In the genomic region with DNA sequence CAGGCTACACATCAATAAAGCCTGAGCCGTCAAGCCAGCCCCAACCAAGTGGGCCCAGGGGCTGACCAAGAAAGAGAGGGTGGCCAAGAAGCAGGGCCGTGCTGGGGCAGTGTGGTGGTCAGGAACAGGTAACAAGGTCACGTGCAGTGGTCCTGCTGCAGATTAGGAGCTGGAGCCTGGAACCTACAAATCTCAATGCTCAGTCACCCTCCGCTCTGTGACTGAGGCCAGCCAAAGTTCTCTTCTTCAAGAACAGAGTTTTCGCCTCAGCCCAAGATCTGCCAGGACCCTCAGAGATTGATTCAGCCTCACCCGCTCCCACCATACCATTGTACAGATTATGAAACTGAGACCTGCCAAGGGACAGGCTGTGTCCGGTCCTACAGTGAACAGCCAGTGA, we compare ENCODE assay signal across 18 cellular contexts. TPM values are rescaled to one million over a fixed set of nuclear protein-coding genes. Genes with fewer than 3 reads are reported as not detected.
DNase-seq lines count a peak whose midpoint lies in the region; ATAC-seq, FAIRE-seq and TF ChIP-seq lines count a peak whose summit lies in the region.
"Had no signal": no experiment of that assay in that cellular context is flagged by ENCODE, and none has a peak within 500 bp of the region (broad histone marks: within the 10 kb centered on the region; RNA-seq: fewer than 3 reads in every experiment).

No MANE protein-coding gene starts in this region.

- peaks cover 14% of the 10 kb centered on the region for H3K27me3 Mint-ChIP-seq in activated T-helper 1 cell treated with anti-CD3 and anti-CD28 coated beads, Interleukin-12 subunit alpha, Interleukin-12 subunit beta, Interleukin-2, Interleukin-4 antibody, amounts not matched to agents 30 ng/mL and 10 ng/mL and 1 ng/mL, durations not matched to agents 14 hours and 24 hours and 36 hours (ENCODE audit: insufficient read depth)
- H3K27me3 Mint-ChIP-seq in activated naive CD8-positive, alpha-beta T cell treated with anti-CD3 and anti-CD28 coated beads for 36 hours = peaks cover 7% of the 10 kb centered on the region

- H3K27ac Mint-ChIP-seq in activated T-helper 1 cell treated with anti-CD3 and anti-CD28 coated beads, Interleukin-12 subunit alpha, Interleukin-12 subunit beta, Interleukin-2, Interleukin-4 antibody, amounts not matched to agents 30 ng/mL and 10 ng/mL and 1 ng/mL, durations not matched to agents 14 hours and 24 hours and 36 hours = no peak overlapping the region
- no peak overlapping the region for H3K27ac Mint-ChIP-seq in activated naive CD8-positive, alpha-beta T cell treated with anti-CD3 and anti-CD28 coated beads for 36 hours
- H3K27ac Mint-ChIP-seq: CD4-positive, alpha-beta memory T cell had no signal

- no peak overlapping the region; the same call in 1 of the 2 replicates for H3K4me2 ChIP-seq in HepG2 (ENCODE audit: low read depth, low read length)
- peak overlapping the region; percentile 74 for H3K4me2 ChIP-seq in mammary epithelial cell (ENCODE audit: insufficient read depth, low read depth, low read length)
- no peak overlapping the region for H3K4me2 ChIP-seq in trophoblast cell (ENCODE audit: low read length)

- H3K79me2 ChIP-seq in HepG2 (ENCODE audit: insufficient read depth, low read length) = no peaks in the 10 kb centered on the region
- H3K79me2 ChIP-seq in mammary epithelial cell (ENCODE audit: insufficient read depth, low read length) = no peaks in the 10 kb centered on the region
- peaks cover 13% of the 10 kb centered on the region for H3K79me2 ChIP-seq in trophoblast cell (ENCODE audit: control insufficient read depth, insufficient read depth, low read length, poor library complexity)

- no peak overlapping the region for H3K27ac ChIP-seq in HepG2 (ENCODE audit: extremely low read length, insufficient read depth, low read length)
- no peak overlapping the region for H3K27ac ChIP-seq in right lobe of liver
- no peak overlapping the region for H3K27ac ChIP-seq in mammary epithelial cell (ENCODE audit: insufficient read depth, low read depth, low read length)
- H3K27ac ChIP-seq in trophoblast cell (ENCODE audit: low read depth, low read length) = peak overlapping the region; percentile 83

- intact Hi-C loops in HepG2 (cut with micrococcal nuclease; ENCODE audit: unreplicated experiment) = no loop called here
- intact Hi-C loops in right lobe of liver (cut with DNase I) = no loop called here
- intact Hi-C loops in mammary epithelial cell (cut with micrococcal nuclease) = no loop called here
- intact Hi-C loops in activated T-helper 1 cell treated with anti-CD3 and anti-CD28 coated beads, Interleukin-12 subunit alpha, Interleukin-12 subunit beta, Interleukin-2, Interleukin-4 antibody, amounts not matched to agents 30 ng/mL and 10 ng/mL and 1 ng/mL, durations not matched to agents 14 hours and 24 hours and 36 hours (cut with micrococcal nuclease) = no loop called here

- no peaks in the 10 kb centered on the region for H3K36me3 Mint-ChIP-seq in activated T-helper 1 cell treated with anti-CD3 and anti-CD28 coated beads, Interleukin-12 subunit alpha, Interleukin-12 subunit beta, Interleukin-2, Interleukin-4 antibody, amounts not matched to agents 30 ng/mL and 10 ng/mL and 1 ng/mL, durations not matched to agents 14 hours and 24 hours and 36 hours (ENCODE audit: low read depth)
- H3K36me3 Mint-ChIP-seq in activated naive CD8-positive, alpha-beta T cell treated with anti-CD3 and anti-CD28 coated beads for 36 hours = no peaks in the 10 kb centered on the region
- H3K36me3 Mint-ChIP-seq: CD4-positive, alpha-beta memory T cell had no signal

- no peak overlapping the region for H4K12ac ChIP-seq in trophoblast cell (ENCODE audit: low read depth, low read length)

- peak overlapping the region; percentile 85 for H2BK5ac ChIP-seq in trophoblast cell (ENCODE audit: low read depth, low read length, poor library complexity)

- dilution Hi-C loops in mammary epithelial cell (cut with HindIII; ENCODE audit: low sequenced_read_pairs) = no loop called here

- H3K18ac ChIP-seq in trophoblast cell (ENCODE audit: low read length) = peak overlapping the region; percentile 50

- ATAC-seq in HepG2 (no peak), right lobe of liver (no peak)

- no peak for TF ChIP-seq RAD21 in HepG2 (CRISPR knock-in tag; IDR thresholded peaks at IDR 0.05)

- peak overlapping the region; percentile 84 for H2BK120ac ChIP-seq in trophoblast cell (ENCODE audit: insufficient read depth, low read length, poor library complexity)

- WGBS in HepG2 (ENCODE audit: low lambda C conversion rate) = 57% methylated on average over 7 of the region's 7 CpGs
- 63% methylated on average over 2 of the region's 7 CpGs for WGBS in right lobe of liver (ENCODE audit: insufficient coverage, low coverage, low lambda C conversion rate, missing lambda C conversion rate)
- WGBS in mammary epithelial cell (ENCODE audit: low coverage, missing lambda C conversion rate) = 59% methylated on average over 6 of the region's 7 CpGs
- WGBS in trophoblast cell (ENCODE audit: extremely low coverage, insufficient coverage, insufficient read length) = no CpG with 5 or more reads among the region's 7 CpGs

- no peaks in the 10 kb centered on the region for H3K9me3 ChIP-seq in HepG2 (ENCODE audit: low read length)
- H3K9me3 ChIP-seq in right lobe of liver = no peaks in the 10 kb centered on the region
- no peaks in the 10 kb centered on the region for H3K9me3 ChIP-seq in mammary epithelial cell (replicated peaks; ENCODE audit: insufficient read depth, low read length)
- H3K9me3 ChIP-seq in trophoblast cell (ENCODE audit: insufficient read depth, low read depth, low read length) = no peaks in the 10 kb centered on the region
- H3K9me3 ChIP-seq: BE2C, HAP-1 had no signal

- no peak for FAIRE-seq in HepG2 (lab: Jason Lieb, UNC)
- FAIRE-seq: GM12892, GM19239, H1 had no signal

- H2AFZ ChIP-seq in HepG2 (ENCODE audit: low read length) (no peak overlapping the region), mammary epithelial cell (ENCODE audit: low read depth, low read length) (peak overlapping the region; percentile 85), trophoblast cell (ENCODE audit: insufficient read depth, low read length, poor library complexity) (no peak overlapping the region)

- H3K14ac ChIP-seq in trophoblast cell (ENCODE audit: low read length) = peak overlapping the region; percentile 70

- H3K79me1 ChIP-seq in trophoblast cell (ENCODE audit: low read length) = peaks cover 36% of the 10 kb centered on the region

- H3K27me3 ChIP-seq in HepG2 (ENCODE audit: control insufficient read depth in 1 of 2, insufficient read depth in 2 of 2, low read length in 2 of 2) (peaks cover 6 to 49% of the 10 kb centered on the region in 2 experiments; a peak in 3 of 5 replicates), right lobe of liver (no peaks in the 10 kb centered on the region), mammary epithelial cell (ENCODE audit: insufficient read depth, low read length) (no peaks in the 10 kb centered on the region), trophoblast cell (ENCODE audit: insufficient read depth, low read length) (no peaks in the 10 kb centered on the region)
- H3K27me3 ChIP-seq: BE2C had no signal

- H4K8ac ChIP-seq in trophoblast cell (ENCODE audit: low read depth, low read length) = peak overlapping the region; percentile 63

- H3K9ac ChIP-seq in HepG2 (ENCODE audit: insufficient read depth, low read depth, low read length) (no peak overlapping the region), mammary epithelial cell (ENCODE audit: insufficient read depth, low read length) (no peak overlapping the region), trophoblast cell (ENCODE audit: low read length) (peak overlapping the region; percentile 35)

- no peaks in the 10 kb centered on the region for H4K20me1 ChIP-seq in HepG2 (ENCODE audit: insufficient read depth, low read length)
- no peaks in the 10 kb centered on the region for H4K20me1 ChIP-seq in mammary epithelial cell (ENCODE audit: insufficient read depth, low read length)

- H3K4me1 Mint-ChIP-seq in activated T-helper 1 cell treated with anti-CD3 and anti-CD28 coated beads, Interleukin-12 subunit alpha, Interleukin-12 subunit beta, Interleukin-2, Interleukin-4 antibody, amounts not matched to agents 30 ng/mL and 10 ng/mL and 1 ng/mL, durations not matched to agents 14 hours and 24 hours and 36 hours (ENCODE audit: low read depth) = peaks cover 13% of the 10 kb centered on the region
- H3K4me1 Mint-ChIP-seq in activated naive CD8-positive, alpha-beta T cell treated with anti-CD3 and anti-CD28 coated beads for 36 hours = peaks cover 13% of the 10 kb centered on the region

- H3K9me3 Mint-ChIP-seq in activated T-helper 1 cell treated with anti-CD3 and anti-CD28 coated beads, Interleukin-12 subunit alpha, Interleukin-12 subunit beta, Interleukin-2, Interleukin-4 antibody, amounts not matched to agents 30 ng/mL and 10 ng/mL and 1 ng/mL, durations not matched to agents 14 hours and 24 hours and 36 hours = no peaks in the 10 kb centered on the region
- no peaks in the 10 kb centered on the region for H3K9me3 Mint-ChIP-seq in activated naive CD8-positive, alpha-beta T cell treated with anti-CD3 and anti-CD28 coated beads for 36 hours
- H3K9me3 Mint-ChIP-seq: CD4-positive, alpha-beta memory T cell had no signal

- CTCF ChIA-PET in HepG2 (lab: Yijun Ruan, JAX; ENCODE audit: low intra/inter-chr PET ratio, low total read pairs) (no interaction called here), mammary epithelial cell (lab: Charles Lee; ENCODE audit: low non-redundant PET) (no interaction called here)

- in situ Hi-C loops in HepG2 (cut with HindIII; ENCODE audit: extremely low pct_ligation_motif_present, low pct_unique_long_range_greater_than_20kb) (no loop called here), mammary epithelial cell (cut with MboI; ENCODE audit: low sequenced_read_pairs in 2 of 2) (loop anchor here in 1 of 2 donors (25.0 kb wide), 2 partner anchors 358 to 708 kb away; a partner anchor contains a TSS)

- H3K4ac ChIP-seq in trophoblast cell (ENCODE audit: low read depth, low read length) = peak overlapping the region; percentile 59

- POLR2A ChIA-PET in HepG2 (lab: Yijun Ruan, JAX) = no interaction called here

- no peak overlapping the region for H3K4me3 ChIP-seq in HepG2 (replicated peaks in 1 of 3; ENCODE audit: insufficient read depth in 1 of 3, low read depth in 2 of 3, low read length in 3 of 3)
- H3K4me3 ChIP-seq in right lobe of liver = no peak overlapping the region
- H3K4me3 ChIP-seq in mammary epithelial cell (replicated peaks in 1 of 3; ENCODE audit: insufficient read depth in 1 of 3, low read depth in 2 of 3, low read length in 3 of 3) = no peak overlapping the region
- H3K4me3 ChIP-seq in trophoblast cell (ENCODE audit: low read depth, low read length) = no peak overlapping the region
- H3K4me3 ChIP-seq: HAP-1 had no signal

- peak overlapping the region; percentile 90 for H2BK12ac ChIP-seq in trophoblast cell (ENCODE audit: low read length)

- peak overlapping the region; percentile 90 for H4K91ac ChIP-seq in trophoblast cell (ENCODE audit: low read depth, low read length)

- no peak overlapping the region for H3K4me3 Mint-ChIP-seq in activated T-helper 1 cell treated with anti-CD3 and anti-CD28 coated beads, Interleukin-12 subunit alpha, Interleukin-12 subunit beta, Interleukin-2, Interleukin-4 antibody, amounts not matched to agents 30 ng/mL and 10 ng/mL and 1 ng/mL, durations not matched to agents 14 hours and 24 hours and 36 hours
- H3K4me3 Mint-ChIP-seq in activated naive CD8-positive, alpha-beta T cell treated with anti-CD3 and anti-CD28 coated beads for 36 hours = no peak overlapping the region
- H3K4me3 Mint-ChIP-seq: CD4-positive, alpha-beta memory T cell had no signal

- BruUV-seq in HepG2 (replicated peaks; lab: Mats Ljungman, UMichigan) (no TSS peak), mammary epithelial cell (replicated peaks; lab: Mats Ljungman, UMichigan) (no TSS peak)

- peak overlapping the region; percentile 84 for H2AK5ac ChIP-seq in trophoblast cell (ENCODE audit: low read length)

- H3K23ac ChIP-seq in trophoblast cell (ENCODE audit: low read length) = no peak overlapping the region

- no peak for TF ChIP-seq POLR2A in HepG2 (IDR thresholded peaks at IDR 0.05; ENCODE audit: insufficient read depth in 1 of 2, low read depth in 2 of 2, low read length in 2 of 2)
- no peak for TF ChIP-seq POLR2A in right lobe of liver (IDR thresholded peaks at IDR 0.05)

- H3K36me3 ChIP-seq in HepG2 (replicated peaks in 1 of 2; ENCODE audit: control insufficient read depth in 1 of 2, insufficient read depth in 2 of 2, low read length in 2 of 2) = no peaks in the 10 kb centered on the region
- H3K36me3 ChIP-seq in right lobe of liver = no peaks in the 10 kb centered on the region
- no peaks in the 10 kb centered on the region for H3K36me3 ChIP-seq in mammary epithelial cell (ENCODE audit: insufficient read depth, low read length)
- peaks cover 0 to 5% of the 10 kb centered on the region in 2 experiments for H3K36me3 ChIP-seq in trophoblast cell (ENCODE audit: control insufficient read depth in 1 of 2, insufficient read depth in 2 of 2, low read length in 2 of 2)
- H3K36me3 ChIP-seq: BE2C, HAP-1 had no signal

- peaks cover 26% of the 10 kb centered on the region for H3K4me1 ChIP-seq in HepG2 (ENCODE audit: insufficient read depth, low read length)
- H3K4me1 ChIP-seq in right lobe of liver = no peaks in the 10 kb centered on the region
- H3K4me1 ChIP-seq in mammary epithelial cell (ENCODE audit: insufficient read depth, low read length) = peaks cover 60% of the 10 kb centered on the region
- peaks cover 39 to 50% of the 10 kb centered on the region in 2 experiments for H3K4me1 ChIP-seq in trophoblast cell (ENCODE audit: control insufficient read depth in 1 of 2, insufficient read depth in 2 of 2, low read length in 2 of 2)
- H3K4me1 ChIP-seq: BE2C, HAP-1 had no signal

- no peak for TF ChIP-seq CTCF in HepG2 (CRISPR knock-in tag; IDR thresholded peaks at IDR 0.05)
- TF ChIP-seq CTCF in right lobe of liver (IDR thresholded peaks at IDR 0.05) = no peak
- TF ChIP-seq CTCF in mammary epithelial cell (conservative IDR thresholded peaks at IDR 0.05 in 1 of 2, IDR thresholded peaks at IDR 0.05 in 1 of 2; ENCODE audit: extremely low read depth in 1 of 2, insufficient read depth in 1 of 2, low read depth in 1 of 2, low read length in 2 of 2) = no peak

- TF ChIP-seq EP300 in HepG2 (IDR thresholded peaks at IDR 0.05; ENCODE audit: low read depth in 2 of 2, low read length in 2 of 2) (no peak), HepG2 (CRISPR knock-in tag; IDR thresholded peaks at IDR 0.05; ENCODE audit: borderline replicate concordance) (no peak)

- DNase-seq in HepG2 (ENCODE audit: low spot score) (no peak), right lobe of liver (no peak), mammary epithelial cell (no peak), trophoblast cell (peak in 1 of 2 donors; percentile 6), cortex of kidney (lab: John Stamatoyannopoulos, UW) (no peak)
- no peak for DNase-seq in activated T-cell treated with anti-CD3 and anti-CD28 coated beads, Interleukin-2, amount 50 U/mL, for 1 hour
- DNase-seq in activated T-helper 1 cell treated with anti-CD3 and anti-CD28 coated beads, Interleukin-12 subunit alpha, Interleukin-12 subunit beta, Interleukin-2, Interleukin-4 antibody, amounts not matched to agents 30 ng/mL and 10 ng/mL and 1 ng/mL, durations not matched to agents 14 hours and 24 hours and 36 hours (ENCODE audit: low spot score) = no peak
- DNase-seq in activated naive CD8-positive, alpha-beta T cell treated with anti-CD3 and anti-CD28 coated beads for 36 hours = no peak
- DNase-seq: BE2C; CD4-positive, alpha-beta memory T cell; DND-41; GDM1 had no signal

RNA-seq across cellular contexts. Expression of a gene that starts 26.9 kb away (rescaled TPM):
- total RNA-seq in HepG2 (2016; rRNA removed; fragmentation: Illumina TruSeq; extraction: Trizol) (0.32 TPM in 1 of 2 replicates, not detected in the other), right lobe of liver (not detected), mammary epithelial cell (10 to 100 TPM; 16.0 to 45.0 TPM)
- total RNA-seq in HepG2 (2016; cell fraction: cytosol; rRNA removed; fragmentation: Illumina TruSeq; extraction: Trizol; ENCODE audit: low read depth) = not detected in 2 replicates
- 0.07 and 0.17 TPM in 2 replicates for total RNA-seq in HepG2 (2016; cell fraction: insoluble cytoplasmic fraction; rRNA removed; fragmentation: Illumina TruSeq; extraction: Trizol)
- total RNA-seq in HepG2 (2016; cell fraction: membrane; rRNA removed; fragmentation: Illumina TruSeq; extraction: Trizol) = not detected in 2 replicates
- not detected in 2 replicates for total RNA-seq in HepG2 (2016; cell fraction: nucleus; rRNA removed; fragmentation: Illumina TruSeq; extraction: Trizol)
- polyA plus RNA-seq in HepG2 (2011; rRNA removed) (0.04 and 0.13 TPM in 2 replicates), mammary epithelial cell (13.0 TPM)
- polyA plus RNA-seq in HepG2 (2011; cell fraction: cytosol; rRNA removed) = 0.05 TPM in 2 replicates
- polyA plus RNA-seq in HepG2 (2011; cell fraction: nucleus; rRNA removed) = 0.16 TPM in 1 of 2 replicates, not detected in the other
- polyA plus RNA-seq in HepG2 (2012) = 0.09 and 0.36 TPM in 2 replicates
- not detected in 2 replicates for polyA plus RNA-seq in HepG2 (2016; cell fraction: cytosol; fragmentation: Illumina TruSeq; extraction: Trizol; ENCODE audit: low read depth)
- polyA plus RNA-seq in HepG2 (2016; cell fraction: insoluble cytoplasmic fraction; fragmentation: Illumina TruSeq; extraction: Trizol; ENCODE audit: low read depth) = not detected in 2 replicates
- not detected in 2 replicates for polyA plus RNA-seq in HepG2 (2016; cell fraction: membrane; fragmentation: Illumina TruSeq; extraction: Trizol; ENCODE audit: low read depth)
- not detected in 2 replicates for polyA plus RNA-seq in HepG2 (2016; cell fraction: nucleus; fragmentation: Illumina TruSeq; extraction: Trizol; ENCODE audit: insufficient read depth, low read depth)
- polyA minus RNA-seq in HepG2 (2011; rRNA and poly(A)+ RNA removed; ENCODE audit: low replicate concordance) = 0.86 and 2.8 TPM in 2 replicates
- polyA minus RNA-seq in HepG2 (2011; cell fraction: cytosol; rRNA and poly(A)+ RNA removed) = not detected in 2 replicates
- polyA minus RNA-seq in HepG2 (2011; cell fraction: nucleus; rRNA and poly(A)+ RNA removed) = not detected in 2 replicates
- polyA minus RNA-seq in mammary epithelial cell = 14.2 TPM
- polyA plus RNA-seq in trophoblast cell (2013) = 11.9 and 13.4 TPM in 2 replicates
- total RNA-seq in activated T-helper 1 cell treated with anti-CD3 and anti-CD28 coated beads, Interleukin-12 subunit alpha, Interleukin-12 subunit beta, Interleukin-2, Interleukin-4 antibody, amounts not matched to agents 30 ng/mL and 10 ng/mL and 1 ng/mL, durations not matched to agents 14 hours and 24 hours and 36 hours = 0.21 TPM in 1 of 2 replicates, not detected in the other
- total RNA-seq in activated naive CD8-positive, alpha-beta T cell treated with anti-CD3 and anti-CD28 coated beads for 36 hours = not detected
- total RNA-seq: A172; CD4-positive, alpha-beta memory T cell; HT1080 had no signal
- polyA plus RNA-seq: CD4-positive, alpha-beta memory T cell had no signal

RNA-seq across cellular contexts. Expression of a gene that starts 52.5 kb away (rescaled TPM):
- total RNA-seq in HepG2 (2016; rRNA removed; fragmentation: Illumina TruSeq; extraction: Trizol) = 2.7 and 4.2 TPM in 2 replicates
- 1.7 and 2.0 TPM in 2 replicates for total RNA-seq in HepG2 (2016; cell fraction: cytosol; rRNA removed; fragmentation: Illumina TruSeq; extraction: Trizol; ENCODE audit: low read depth)
- 2.9 and 3.6 TPM in 2 replicates for total RNA-seq in HepG2 (2016; cell fraction: insoluble cytoplasmic fraction; rRNA removed; fragmentation: Illumina TruSeq; extraction: Trizol)
- total RNA-seq in HepG2 (2016; cell fraction: membrane; rRNA removed; fragmentation: Illumina TruSeq; extraction: Trizol) = 3.1 and 4.7 TPM in 2 replicates
- total RNA-seq in HepG2 (2016; cell fraction: nucleus; rRNA removed; fragmentation: Illumina TruSeq; extraction: Trizol) = 1.5 and 1.9 TPM in 2 replicates
- 2.8 and 3.0 TPM in 2 replicates for polyA plus RNA-seq in HepG2 (2011; rRNA removed)
- polyA plus RNA-seq in HepG2 (2011; cell fraction: cytosol; rRNA removed) = 0.67 and 1.2 TPM in 2 replicates
- polyA plus RNA-seq in HepG2 (2011; cell fraction: nucleus; rRNA removed) = 0.55 and 0.76 TPM in 2 replicates
- 1.3 and 1.6 TPM in 2 replicates for polyA plus RNA-seq in HepG2 (2012)
- 0.55 and 0.58 TPM in 2 replicates for polyA plus RNA-seq in HepG2 (2016; cell fraction: cytosol; fragmentation: Illumina TruSeq; extraction: Trizol; ENCODE audit: low read depth)
- 3.7 and 4.8 TPM in 2 replicates for polyA plus RNA-seq in HepG2 (2016; cell fraction: insoluble cytoplasmic fraction; fragmentation: Illumina TruSeq; extraction: Trizol; ENCODE audit: low read depth)
- 0.64 and 1.0 TPM in 2 replicates for polyA plus RNA-seq in HepG2 (2016; cell fraction: membrane; fragmentation: Illumina TruSeq; extraction: Trizol; ENCODE audit: low read depth)
- 1.7 and 2.0 TPM in 2 replicates for polyA plus RNA-seq in HepG2 (2016; cell fraction: nucleus; fragmentation: Illumina TruSeq; extraction: Trizol; ENCODE audit: insufficient read depth, low read depth)
- 8.9 and 17.1 TPM in 2 replicates for polyA minus RNA-seq in HepG2 (2011; rRNA and poly(A)+ RNA removed; ENCODE audit: low replicate concordance)
- 2.3 and 2.9 TPM in 2 replicates for polyA minus RNA-seq in HepG2 (2011; cell fraction: cytosol; rRNA and poly(A)+ RNA removed)
- 0.90 and 1.7 TPM in 2 replicates for polyA minus RNA-seq in HepG2 (2011; cell fraction: nucleus; rRNA and poly(A)+ RNA removed)
- total RNA-seq in right lobe of liver = 1 to 10 TPM in 3 of 6 experiments, under 1 TPM in 3; 0.61 to 2.6 (median 1.0) TPM
- total RNA-seq in mammary epithelial cell = 1 to 10 TPM; 2.7 to 4.0 TPM
- 2.0 TPM for polyA plus RNA-seq in mammary epithelial cell
- not detected for polyA minus RNA-seq in mammary epithelial cell
- polyA plus RNA-seq in trophoblast cell (2013) = 2.2 and 2.3 TPM in 2 replicates
- 1.5 and 1.8 TPM in 2 replicates for total RNA-seq in activated T-helper 1 cell treated with anti-CD3 and anti-CD28 coated beads, Interleukin-12 subunit alpha, Interleukin-12 subunit beta, Interleukin-2, Interleukin-4 antibody, amounts not matched to agents 30 ng/mL and 10 ng/mL and 1 ng/mL, durations not matched to agents 14 hours and 24 hours and 36 hours
- 1 to 10 TPM; 2.0 to 2.2 TPM for total RNA-seq in activated naive CD8-positive, alpha-beta T cell treated with anti-CD3 and anti-CD28 coated beads for 36 hours

RNA-seq across cellular contexts. Expression of a gene that starts 52.7 kb away (rescaled TPM):
- 12.9 and 15.3 TPM in 2 replicates for total RNA-seq in HepG2 (2016; rRNA removed; fragmentation: Illumina TruSeq; extraction: Trizol)
- 23.4 and 25.1 TPM in 2 replicates for total RNA-seq in HepG2 (2016; cell fraction: cytosol; rRNA removed; fragmentation: Illumina TruSeq; extraction: Trizol; ENCODE audit: low read depth)
- 12.3 and 13.5 TPM in 2 replicates for total RNA-seq in HepG2 (2016; cell fraction: insoluble cytoplasmic fraction; rRNA removed; fragmentation: Illumina TruSeq; extraction: Trizol)
- 13.0 and 19.2 TPM in 2 replicates for total RNA-seq in HepG2 (2016; cell fraction: membrane; rRNA removed; fragmentation: Illumina TruSeq; extraction: Trizol)
- total RNA-seq in HepG2 (2016; cell fraction: nucleus; rRNA removed; fragmentation: Illumina TruSeq; extraction: Trizol) = 22.0 and 25.2 TPM in 2 replicates
- polyA plus RNA-seq in HepG2 (2011; rRNA removed) = 4.8 and 5.8 TPM in 2 replicates
- polyA plus RNA-seq in HepG2 (2011; cell fraction: cytosol; rRNA removed) = 2.2 and 3.1 TPM in 2 replicates
- polyA plus RNA-seq in HepG2 (2011; cell fraction: nucleus; rRNA removed) = 9.4 and 11.5 TPM in 2 replicates
- polyA plus RNA-seq in HepG2 (2012) = 4.1 and 4.7 TPM in 2 replicates
- 0.09 and 0.14 TPM in 2 replicates for polyA plus RNA-seq in HepG2 (2016; cell fraction: cytosol; fragmentation: Illumina TruSeq; extraction: Trizol; ENCODE audit: low read depth)
- 3.3 and 4.5 TPM in 2 replicates for polyA plus RNA-seq in HepG2 (2016; cell fraction: insoluble cytoplasmic fraction; fragmentation: Illumina TruSeq; extraction: Trizol; ENCODE audit: low read depth)
- 0.35 and 0.40 TPM in 2 replicates for polyA plus RNA-seq in HepG2 (2016; cell fraction: membrane; fragmentation: Illumina TruSeq; extraction: Trizol; ENCODE audit: low read depth)
- 7.8 and 8.8 TPM in 2 replicates for polyA plus RNA-seq in HepG2 (2016; cell fraction: nucleus; fragmentation: Illumina TruSeq; extraction: Trizol; ENCODE audit: insufficient read depth, low read depth)
- 31.5 and 58.0 TPM in 2 replicates for polyA minus RNA-seq in HepG2 (2011; rRNA and poly(A)+ RNA removed; ENCODE audit: low replicate concordance)
- 14.8 TPM in 2 replicates for polyA minus RNA-seq in HepG2 (2011; cell fraction: cytosol; rRNA and poly(A)+ RNA removed)
- 75.4 and 78.3 TPM in 2 replicates for polyA minus RNA-seq in HepG2 (2011; cell fraction: nucleus; rRNA and poly(A)+ RNA removed)
- total RNA-seq in right lobe of liver = 10 to 100 TPM in 2 of 6 experiments, 1 to 10 TPM in 4; 5.6 to 10.4 (median 8.5) TPM
- total RNA-seq in mammary epithelial cell = 10 to 100 TPM; 43.2 to 55.2 TPM
- polyA plus RNA-seq in mammary epithelial cell = 8.7 TPM
- 187 TPM for polyA minus RNA-seq in mammary epithelial cell
- polyA plus RNA-seq in trophoblast cell (2013) = 8.7 and 9.0 TPM in 2 replicates
- total RNA-seq in activated T-helper 1 cell treated with anti-CD3 and anti-CD28 coated beads, Interleukin-12 subunit alpha, Interleukin-12 subunit beta, Interleukin-2, Interleukin-4 antibody, amounts not matched to agents 30 ng/mL and 10 ng/mL and 1 ng/mL, durations not matched to agents 14 hours and 24 hours and 36 hours = 15.2 and 16.4 TPM in 2 replicates
- 10 to 100 TPM; 15.4 to 19.1 TPM for total RNA-seq in activated naive CD8-positive, alpha-beta T cell treated with anti-CD3 and anti-CD28 coated beads for 36 hours

Comparison
In these comparisons a context has a peak if more than half of its experiments do, and no peak if none do; other contexts are left out.
1. RNA of a gene that starts 26.9 kb away (total RNA-seq): 16.0 to 45.0 TPM in mammary epithelial cell; 0.21 TPM in activated T-helper 1 cell treated with anti-CD3 and anti-CD28 coated beads, Interleukin-12 subunit alpha, Interleukin-12 subunit beta, Interleukin-2, Interleukin-4 antibody, amounts not matched to agents 30 ng/mL and 10 ng/mL and 1 ng/mL, durations not matched to agents 14 hours and 24 hours and 36 hours, not detected in activated naive CD8-positive, alpha-beta T cell treated with anti-CD3 and anti-CD28 coated beads for 36 hours, 0.07 to 0.32 TPM in HepG2 and not detected in right lobe of liver; every median in the first group is over 10 times any median in the second.